In genomic region chr9:33162721-33163311, GRCh38 we compare ENCODE assay signal across 8 cellular contexts. TPM values are rescaled to one million over a fixed set of nuclear protein-coding genes. Genes with fewer than 3 reads are reported as not detected.
A peak's percentile ranks its signal among the peaks of the same experiment; 100 is the strongest.
DNase-seq lines count a peak whose midpoint lies in the region; ATAC-seq and TF ChIP-seq lines count a peak whose summit lies in the region.

No MANE protein-coding gene starts in this region.

- no peak overlapping the region for H3K4me3 ChIP-seq in CD8-positive, alpha-beta memory T cell (ENCODE audit: low read length)
- H3K4me3 ChIP-seq in Panc1 (ENCODE audit: low read depth in 2 of 2, low read length in 2 of 2) (0 out of 4 replicates have a peak overlapping the region, but pooled peaks of 1 of the 2 experiments have one; percentile 4), fibroblast of lung (replicated peaks in 1 of 4; ENCODE audit: control extremely low read depth in 1 of 4, insufficient read depth in 1 of 4, low read depth in 3 of 4, low read length in 4 of 4) (peak overlapping the region in 2 of 4 experiments; percentile 2 to 10)

- intact Hi-C loops in Panc1 (cut with micrococcal nuclease; ENCODE audit: unreplicated experiment), result no loop called here

- H2AFZ ChIP-seq in fibroblast of lung (ENCODE audit: low read length), result no peak overlapping the region

- no peaks in the 10 kb centered on the region for H3K27me3 Mint-ChIP-seq in CD8-positive, alpha-beta memory T cell
- H3K27me3 Mint-ChIP-seq in progenitor cell of endocrine pancreas, result no peaks in the 10 kb centered on the region

- peaks cover 86% of the 10 kb centered on the region for H3K79me2 ChIP-seq in fibroblast of lung (ENCODE audit: control insufficient read depth, insufficient read depth, low read length)

- CTCF ChIA-PET in CD8-positive, alpha-beta memory T cell (lab: Charles Lee), result interaction anchor here (1.2 kb wide), 1 partner anchor 18 kb away, joined by 4 read pairs; no protein-coding TSS in a partner anchor
- CTCF ChIA-PET in Panc1 (lab: Charles Lee), result no interaction called here

- H3K9me3 ChIP-seq in CD8-positive, alpha-beta memory T cell (ENCODE audit: low read length), result no peaks in the 10 kb centered on the region
- H3K9me3 ChIP-seq in Panc1 (ENCODE audit: control insufficient read depth, insufficient read depth, low read depth, low read length) (no peaks in the 10 kb centered on the region), fibroblast of lung (ENCODE audit: control insufficient read depth, insufficient read depth, low read depth, low read length) (no peaks in the 10 kb centered on the region)

- in situ Hi-C loops in Panc1 (cut with HindIII; ENCODE audit: low pct_unique_long_range_greater_than_20kb, low sequenced_read_pairs), result no loop called here

- BruUV-seq in Panc1 (replicated peaks; lab: Mats Ljungman, UMichigan), result no TSS peak

- H4K20me1 ChIP-seq in fibroblast of lung (ENCODE audit: control insufficient read depth, extremely low read depth, insufficient read depth, low read length), result no peaks in the 10 kb centered on the region

- no peaks in the 10 kb centered on the region for H3K36me3 ChIP-seq in CD8-positive, alpha-beta memory T cell (ENCODE audit: insufficient read depth, low read length)
- no peaks in the 10 kb centered on the region for H3K36me3 ChIP-seq in Panc1 (ENCODE audit: control insufficient read depth, insufficient read depth, low read length)
- H3K36me3 ChIP-seq in fibroblast of lung (ENCODE audit: control insufficient read depth, insufficient read depth, low read length), result no peaks in the 10 kb centered on the region

- peak overlapping the region; percentile 91 to 99 (median 98) for H3K27ac Mint-ChIP-seq in CD8-positive, alpha-beta memory T cell
- H3K27ac Mint-ChIP-seq in progenitor cell of endocrine pancreas, result peak overlapping the region; percentile 99

- H3K9me3 Mint-ChIP-seq in CD8-positive, alpha-beta memory T cell, result no peaks in the 10 kb centered on the region
- H3K9me3 Mint-ChIP-seq in progenitor cell of endocrine pancreas (ENCODE audit: low read depth), result no peaks in the 10 kb centered on the region

- peaks cover 76% of the 10 kb centered on the region for H3K4me1 ChIP-seq in CD8-positive, alpha-beta memory T cell (ENCODE audit: insufficient read depth, low read length)
- H3K4me1 ChIP-seq in Panc1 (ENCODE audit: control insufficient read depth, insufficient read depth, low read length), result peaks cover 72% of the 10 kb centered on the region
- peaks cover 56% of the 10 kb centered on the region for H3K4me1 ChIP-seq in fibroblast of lung (ENCODE audit: control insufficient read depth, extremely low read depth, insufficient read depth, low read length)

- peaks cover 79 to 85% (median 81%) of the 10 kb centered on the region in 3 donors for H3K4me1 Mint-ChIP-seq in CD8-positive, alpha-beta memory T cell
- H3K4me1 Mint-ChIP-seq in progenitor cell of endocrine pancreas (ENCODE audit: low read depth), result peaks cover 83% of the 10 kb centered on the region

- no peaks in the 10 kb centered on the region for H3K27me3 ChIP-seq in CD8-positive, alpha-beta memory T cell (ENCODE audit: insufficient read depth, low read length, poor library complexity, severe bottlenecking)
- H3K27me3 ChIP-seq in Panc1 (ENCODE audit: control insufficient read depth, insufficient read depth, low read length) (no peaks in the 10 kb centered on the region), fibroblast of lung (ENCODE audit: control insufficient read depth, insufficient read depth, low read length) (no peaks in the 10 kb centered on the region)

- no peak for TF ChIP-seq CTCF in Panc1 (IDR thresholded peaks at IDR 0.05)
- TF ChIP-seq CTCF in fibroblast of lung (conservative IDR thresholded peaks at IDR 0.05 in 1 of 2, IDR thresholded peaks at IDR 0.05 in 1 of 2; ENCODE audit: low read depth in 1 of 2, low read length in 2 of 2), result no peak
- no peak for TF ChIP-seq CTCF in progenitor cell of endocrine pancreas (IDR thresholded peaks at IDR 0.05; ENCODE audit: unreplicated experiment)

- H3K4me3 Mint-ChIP-seq in CD8-positive, alpha-beta memory T cell, result peak overlapping the region; percentile 88 to 99 (median 98)
- peak overlapping the region; percentile 21 for H3K4me3 Mint-ChIP-seq in progenitor cell of endocrine pancreas (ENCODE audit: low read depth)

- ATAC-seq in Panc1 (no peak), GM21390 (IDR thresholded peaks at IDR 0.05; ENCODE audit: unreplicated experiment) (no peak), HG03442 (IDR thresholded peaks at IDR 0.05; ENCODE audit: unreplicated experiment) (no peak), GM21360 (IDR thresholded peaks at IDR 0.05; ENCODE audit: unreplicated experiment) (no peak)

- POLR2A ChIA-PET in CD8-positive, alpha-beta memory T cell (lab: Charles Lee), result no interaction called here
- POLR2A ChIA-PET in Panc1 (lab: Charles Lee), result no interaction called here

- H3K4me2 ChIP-seq in fibroblast of lung (ENCODE audit: extremely low read depth, insufficient read depth, low read length), result peak overlapping the region; percentile 63

- no peak for DNase-seq in CD8-positive, alpha-beta memory T cell
- no peak for DNase-seq in Panc1 (ENCODE audit: low read depth, low spot score)
- peak; percentile 62 to 85 for DNase-seq in fibroblast of lung (ENCODE audit: low read depth in 2 of 2)
- DNase-seq in progenitor cell of endocrine pancreas (ENCODE audit: low spot score, unreplicated experiment), result no peak
- DNase-seq in activated CD8-positive, alpha-beta memory T cell treated with anti-CD3 and anti-CD28 coated beads, Interleukin-2, amount 50 U/mL, for 48 hours, result no peak

- peak overlapping the region; percentile 62 for H3K27ac ChIP-seq in CD8-positive, alpha-beta memory T cell (ENCODE audit: low read depth, low read length)
- H3K27ac ChIP-seq in Panc1 (ENCODE audit: low read length) (peak overlapping the region; percentile 81), fibroblast of lung (ENCODE audit: insufficient read depth, low read length) (peak overlapping the region; percentile 92)

- no peak overlapping the region for H3K9ac ChIP-seq in fibroblast of lung (ENCODE audit: insufficient read depth, low read length)

- peaks cover 1 to 24% (median 4%) of the 10 kb centered on the region in 3 donors for H3K36me3 Mint-ChIP-seq in CD8-positive, alpha-beta memory T cell
- no peaks in the 10 kb centered on the region for H3K36me3 Mint-ChIP-seq in progenitor cell of endocrine pancreas (ENCODE audit: insufficient read depth)

RNA-seq across cellular contexts. Expression of gene B4GALT1, which starts 4.3 kb away (rescaled TPM):
- total RNA-seq in CD8-positive, alpha-beta memory T cell, result 10 to 100 TPM; 38.0 to 38.3 TPM
- 41.6 TPM for polyA plus RNA-seq in CD8-positive, alpha-beta memory T cell
- 57.4 TPM for total RNA-seq in Panc1 (2021; ENCODE audit: unreplicated experiment)
- 34.5 TPM for polyA plus RNA-seq in Panc1 (2012; ENCODE audit: insufficient read length)
- total RNA-seq in fibroblast of lung, result 18.2 and 24.1 TPM in 2 replicates
- 51.9 and 64.8 TPM in 2 replicates for polyA plus RNA-seq in fibroblast of lung
- polyA plus RNA-seq in fibroblast of lung (2012), result 51.1 and 64.0 TPM in 2 replicates
- polyA minus RNA-seq in fibroblast of lung (ENCODE audit: low replicate concordance), result 125 and 129 TPM in 2 replicates
- 49.9 and 53.1 TPM in 2 replicates for total RNA-seq in progenitor cell of endocrine pancreas

Comparison
In these comparisons a context has a peak if more than half of its experiments do, and no peak if none do; other contexts are left out.
1. DNase-seq: peak in fibroblast of lung (2 of 2); none in CD8-positive, alpha-beta memory T cell (0 of 5), Panc1 (single experiment), progenitor cell of endocrine pancreas (single experiment) and activated CD8-positive, alpha-beta memory T cell treated with anti-CD3 and anti-CD28 coated beads, Interleukin-2, amount 50 U/mL, for 48 hours (single experiment).
2. Peak in every context shown above with its lines, with median percentiles within 50 percentile points of each other: H3K27ac ChIP-seq.